Comparison of ENCODE assay signal across 8 cellular contexts in genomic region chr18:80154293-80154692, GRCh38. TPM values are rescaled to one million over a fixed set of nuclear protein-coding genes. Genes with fewer than 3 reads are reported as not detected.
DNase-seq lines count a peak whose midpoint lies in the region; ATAC-seq, FAIRE-seq and TF ChIP-seq lines count a peak whose summit lies in the region.

No MANE protein-coding gene starts in this region.

- H3K36me3 ChIP-seq in RWPE2 (ENCODE audit: low read depth) = peaks cover 10% of the 10 kb centered on the region; the same call in 1 of the 2 replicates
- no peaks in the 10 kb centered on the region for H3K36me3 ChIP-seq in thyroid gland

- no peaks in the 10 kb centered on the region for H3K9me3 ChIP-seq in RWPE2 (ENCODE audit: severe bottlenecking)
- no peaks in the 10 kb centered on the region for H3K9me3 ChIP-seq in thyroid gland

- H3K27me3 ChIP-seq in RWPE2 (ENCODE audit: insufficient read depth, poor library complexity, severe bottlenecking) (no peaks in the 10 kb centered on the region), thyroid gland (no peaks in the 10 kb centered on the region)

- intact Hi-C loops in thyroid gland (cut with DNase I) = no loop called here

- peak; percentile 87 for FAIRE-seq in GM12891 (lab: Jason Lieb, UNC)

- ATAC-seq in HG02885 (IDR thresholded peaks at IDR 0.05; ENCODE audit: poor library complexity, unreplicated experiment) = peak; percentile 86
- ATAC-seq in RWPE2 (ENCODE audit: low read depth) = peak; percentile 45; the same call in 2 of the 3 replicates
- ATAC-seq in GM18858 (IDR thresholded peaks at IDR 0.05; ENCODE audit: unreplicated experiment) = no peak

- no peak for TF ChIP-seq POLR2A in GM12891 (IDR thresholded peaks at IDR 0.05; ENCODE audit: low read depth, low read length)
- no peak for TF ChIP-seq POLR2A in thyroid gland (IDR thresholded peaks at IDR 0.05)

- peak; percentile 43 for TF ChIP-seq CTCF in AG09319 (IDR thresholded peaks at IDR 0.05; ENCODE audit: low read depth, low read length)
- peak; percentile 53 for TF ChIP-seq CTCF in RWPE2 (IDR thresholded peaks at IDR 0.05; ENCODE audit: poor library complexity, severe bottlenecking)
- peak; percentile 66 for TF ChIP-seq CTCF in epithelial cell of esophagus (IDR thresholded peaks at IDR 0.05; ENCODE audit: insufficient read depth, low read depth, low read length, missing control alignments)
- TF ChIP-seq CTCF in thyroid gland (IDR thresholded peaks at IDR 0.05) = peak in 3 of 6 experiments; percentile 22 to 40 (median 24)

- H3K27ac ChIP-seq in RWPE2 (ENCODE audit: poor library complexity, severe bottlenecking) (no peak overlapping the region), thyroid gland (no peak overlapping the region)

- no peak for DNase-seq in AG09319 (ENCODE audit: extremely low read depth, low read depth)
- no peak for DNase-seq in GM12891 (ENCODE audit: insufficient read length, low spot score)
- DNase-seq in RWPE2 (ENCODE audit: low spot score) = no peak
- peak; percentile 46 for DNase-seq in epithelial cell of esophagus (ENCODE audit: low read depth)
- DNase-seq in stimulated activated CD4-positive, alpha-beta T cell treated with anti-CD3 and anti-CD28 coated beads, Interleukin-4, amount 100 ng/mL, for 24 hours = peak; percentile 49
- no peak for DNase-seq in thyroid gland

- H3K4me3 ChIP-seq in RWPE2 (ENCODE audit: severe bottlenecking) (no peak overlapping the region), epithelial cell of esophagus (ENCODE audit: low read length) (no peak overlapping the region), thyroid gland (replicated peaks in 1 of 3) (no peak overlapping the region)

- 68 to 76% methylated on average over 6 of the region's 6 CpGs for WGBS in thyroid gland, 2 donors

- H3K4me1 ChIP-seq in RWPE2 (ENCODE audit: insufficient read depth, poor library complexity, severe bottlenecking) = no peaks in the 10 kb centered on the region
- no peaks in the 10 kb centered on the region for H3K4me1 ChIP-seq in thyroid gland

TF ChIP-seq in GM12891, 5 proteins besides CTCF, POLR2A, EP300 and RAD21:
- TF ChIP-seq PAX5 (IDR thresholded peaks at IDR 0.05; ENCODE audit: insufficient read depth, low read length, severe bottlenecking) (no peak), SPI1 (IDR thresholded peaks at IDR 0.05; ENCODE audit: low read depth, low read length) (peak; percentile 61)
TF ChIP-seq in GM12891: peak in this region for 1.

RNA-seq across cellular contexts. Expression of gene ADNP2, which starts 45.2 kb away (rescaled TPM):
- 9.4 TPM for polyA plus RNA-seq in GM12891 (2012; ENCODE audit: low read depth, missing spikeins)
- total RNA-seq in thyroid gland = 10 to 100 TPM; 16.4 to 28.4 (median 17.8) TPM

Comparison
In these comparisons a context has a peak if more than half of its experiments do, and no peak if none do; other contexts are left out.
1. DNase-seq: peak in epithelial cell of esophagus (single experiment) and stimulated activated CD4-positive, alpha-beta T cell treated with anti-CD3 and anti-CD28 coated beads, Interleukin-4, amount 100 ng/mL, for 24 hours (single experiment); none in AG09319 (single experiment), GM12891 (single experiment), RWPE2 (single experiment) and thyroid gland (0 of 2).